19 cellular contexts compared by ENCODE assay signal in genomic region chr5:124876983-124877382, GRCh38.
DNase-seq lines count a peak whose midpoint lies in the region; ATAC-seq, FAIRE-seq and TF ChIP-seq lines count a peak whose summit lies in the region.
"Had no signal": no experiment of that assay in that cellular context is flagged by ENCODE, and none has a peak within 500 bp of the region (broad histone marks: within the 10 kb centered on the region; RNA-seq: fewer than 3 reads in every experiment).

No MANE protein-coding gene starts in this region.

- no peak overlapping the region for H4K91ac ChIP-seq in H1 (replicated peaks; ENCODE audit: insufficient read length, low read length)

- no peak overlapping the region for H2BK15ac ChIP-seq in H1 (ENCODE audit: low read length)

- H3K4me1 ChIP-seq in H1 (replicated peaks in 1 of 4; ENCODE audit: control insufficient read depth in 3 of 4, insufficient read depth in 4 of 4, low read length in 3 of 4) (peaks cover 0 to 5% (median 3%) of the 10 kb centered on the region in 4 experiments; a peak in 3 of 7 replicates), right cardiac atrium (ENCODE audit: control insufficient read depth, insufficient read depth, low read length) (no peaks in the 10 kb centered on the region), psoas muscle (peaks cover 35% of the 10 kb centered on the region)
- H3K4me1 ChIP-seq: BE2C had no signal

- H3K27ac Mint-ChIP-seq in endothelial cell (ENCODE audit: unreplicated experiment), result peak overlapping the region; percentile 6
- H3K27ac Mint-ChIP-seq in activated T-helper 17 cell treated with anti-CD3 and anti-CD28 coated beads, Interleukin-2, amount 50 U/mL, for 72 hours, result no peak overlapping the region
- H3K27ac Mint-ChIP-seq: CD4-positive, CD25-positive, alpha-beta regulatory T cell; CD8-positive, alpha-beta memory T cell had no signal

- H4K5ac ChIP-seq in H1 (ENCODE audit: insufficient read length, low read depth, low read length), result no peak overlapping the region

- TF ChIP-seq POLR2A in H1 (IDR thresholded peaks at IDR 0.05; ENCODE audit: control extremely low read depth in 1 of 2, low read depth in 2 of 2, low read length in 2 of 2), result no peak

- H3K36me3 Mint-ChIP-seq in endothelial cell (ENCODE audit: low read depth, unreplicated experiment), result no peaks in the 10 kb centered on the region
- H3K36me3 Mint-ChIP-seq in activated T-helper 17 cell treated with anti-CD3 and anti-CD28 coated beads, Interleukin-2, amount 50 U/mL, for 72 hours (ENCODE audit: low read depth), result no peaks in the 10 kb centered on the region
- H3K36me3 Mint-ChIP-seq: CD4-positive, CD25-positive, alpha-beta regulatory T cell; CD8-positive, alpha-beta memory T cell had no signal

- WGBS in H1 (ENCODE audit: extremely low coverage in 1 of 2, insufficient coverage in 1 of 2, insufficient read length in 1 of 2, insufficient replicate concordance in 2 of 2, low coverage in 1 of 2, low lambda C conversion rate in 2 of 2, missing lambda C conversion rate in 1 of 2), 2 experiments, result 85% methylated on average over 2 of the region's 2 CpGs; no CpG with 5 or more reads in 1 of the 2 experiments
- WGBS in right cardiac atrium, result 72% methylated on average over 2 of the region's 2 CpGs
- 46 to 55% (median 49%) methylated on average over 2 of the region's 2 CpGs for WGBS in psoas muscle, 3 donors

- H3K56ac ChIP-seq in H1 (replicated peaks; ENCODE audit: insufficient read length, low read depth, low read length), result no peak overlapping the region

- no peak overlapping the region for H3K9ac ChIP-seq in H1 (replicated peaks in 1 of 4; ENCODE audit: extremely low read depth in 1 of 4, low read depth in 3 of 4, low read length in 3 of 4)

- H4K20me1 ChIP-seq in H1 (replicated peaks in 1 of 2; ENCODE audit: control insufficient read depth in 1 of 2, insufficient read depth in 2 of 2, low read length in 2 of 2), result no peaks in the 10 kb centered on the region

- 0 out of 2 replicates have a peak overlapping the region, but pooled peaks have one; percentile 13 for H3K18ac ChIP-seq in H1 (ENCODE audit: extremely low read depth, low read length)

- H3K4ac ChIP-seq in H1 (replicated peaks; ENCODE audit: insufficient read length, low read depth, low read length), result no peak overlapping the region

- H3K4me1 Mint-ChIP-seq in endothelial cell (ENCODE audit: unreplicated experiment), result peaks cover 4% of the 10 kb centered on the region
- H3K4me1 Mint-ChIP-seq in activated T-helper 17 cell treated with anti-CD3 and anti-CD28 coated beads, Interleukin-2, amount 50 U/mL, for 72 hours, result no peaks in the 10 kb centered on the region
- H3K4me1 Mint-ChIP-seq: CD4-positive, CD25-positive, alpha-beta regulatory T cell; CD8-positive, alpha-beta memory T cell had no signal

- H3K36me3 ChIP-seq in H1 (ENCODE audit: control insufficient read depth in 2 of 4, insufficient read depth in 4 of 4, low read length in 3 of 4), result no peaks in the 10 kb centered on the region
- H3K36me3 ChIP-seq in psoas muscle (ENCODE audit: insufficient read depth in 1 of 2, low read depth in 1 of 2), result no peaks in the 10 kb centered on the region
- H3K36me3 ChIP-seq: BE2C, HAP-1 had no signal

- H2BK120ac ChIP-seq in H1 (replicated peaks; ENCODE audit: low read depth, low read length), result no peak overlapping the region

- no peak overlapping the region for H2BK12ac ChIP-seq in H1 (ENCODE audit: low read depth, low read length)

- CTCF ChIA-PET in H1 (lab: Charles Lee; ENCODE audit: partially characterized antibody), result no interaction called here

- H2BK5ac ChIP-seq in H1 (ENCODE audit: low read depth, low read length), result no peak overlapping the region; the same call in 1 of the 2 replicates

- no peaks in the 10 kb centered on the region for H3K79me2 ChIP-seq in H1 (ENCODE audit: control insufficient read depth in 1 of 2, insufficient read depth in 2 of 2, low read length in 2 of 2)

- TF ChIP-seq EP300 in H1 (IDR thresholded peaks at IDR 0.05; ENCODE audit: borderline replicate concordance in 1 of 2, low read depth in 2 of 2, low read length in 2 of 2), result no peak

- no peak for FAIRE-seq in H1 (lab: Jason Lieb, UNC)
- FAIRE-seq: A204.1, D721Med, G401.6, GM12891, GM19239 had no signal

- H3K79me1 ChIP-seq in H1 (ENCODE audit: low read depth, low read length), result no peaks in the 10 kb centered on the region

- H3K27ac ChIP-seq in H1 (ENCODE audit: low read depth, low read length) (no peak overlapping the region), right cardiac atrium (ENCODE audit: low read length) (peak overlapping the region; percentile 43), psoas muscle (no peak overlapping the region)
- H3K27ac ChIP-seq: HL-60 had no signal

- H3K27me3 ChIP-seq in H1 (replicated peaks in 1 of 4; ENCODE audit: control insufficient read depth in 3 of 4, extremely low read depth in 1 of 4, insufficient read depth in 3 of 4, low read length in 3 of 4) (no peaks in the 10 kb centered on the region), right cardiac atrium (ENCODE audit: control insufficient read depth, insufficient read depth) (no peaks in the 10 kb centered on the region), psoas muscle (ENCODE audit: insufficient read depth in 3 of 3, low read length in 2 of 3) (no peaks in the 10 kb centered on the region)
- H3K27me3 ChIP-seq: BE2C had no signal

- no peak overlapping the region; the same call in 1 of the 2 replicates for H2AK5ac ChIP-seq in H1 (ENCODE audit: low read depth, low read length)

- H3K23ac ChIP-seq in H1 (ENCODE audit: insufficient read length), result no peak overlapping the region

- no peak overlapping the region for H2AFZ ChIP-seq in H1 (ENCODE audit: low read length)

- H3K9me3 Mint-ChIP-seq in endothelial cell (ENCODE audit: unreplicated experiment), result no peaks in the 10 kb centered on the region
- no peaks in the 10 kb centered on the region for H3K9me3 Mint-ChIP-seq in activated T-helper 17 cell treated with anti-CD3 and anti-CD28 coated beads, Interleukin-2, amount 50 U/mL, for 72 hours

- intact Hi-C loops in right cardiac atrium (cut with DNase I), result no loop called here
- intact Hi-C loops in psoas muscle (cut with DNase I), result no loop called here

- H3K4me3 Mint-ChIP-seq in endothelial cell (ENCODE audit: unreplicated experiment), result no peak overlapping the region
- no peak overlapping the region for H3K4me3 Mint-ChIP-seq in activated T-helper 17 cell treated with anti-CD3 and anti-CD28 coated beads, Interleukin-2, amount 50 U/mL, for 72 hours
- H3K4me3 Mint-ChIP-seq: CD4-positive, CD25-positive, alpha-beta regulatory T cell; CD8-positive, alpha-beta memory T cell had no signal

- TF ChIP-seq RAD21 in H1 (IDR thresholded peaks at IDR 0.05 in 1 of 2, conservative IDR thresholded peaks at IDR 0.05 in 1 of 2; ENCODE audit: low read depth in 2 of 2, low read length in 2 of 2), result no peak

- no peaks in the 10 kb centered on the region for H3K9me3 ChIP-seq in H1 (ENCODE audit: insufficient read depth in 2 of 2, low read depth in 1 of 2, low read length in 1 of 2)
- no peaks in the 10 kb centered on the region for H3K9me3 ChIP-seq in right cardiac atrium (ENCODE audit: control insufficient read depth, low read length)
- no peaks in the 10 kb centered on the region for H3K9me3 ChIP-seq in psoas muscle
- H3K9me3 ChIP-seq: BE2C, Caco-2, HAP-1 had no signal

- no peak overlapping the region for H3K4me3 ChIP-seq in H1 (ENCODE audit: extremely low read depth in 1 of 4, insufficient read depth in 2 of 4, low read depth in 3 of 4, low read length in 4 of 4)
- no peak overlapping the region for H3K4me3 ChIP-seq in right cardiac atrium (ENCODE audit: low read length)
- H3K4me3 ChIP-seq in psoas muscle, result no peak overlapping the region
- H3K4me3 ChIP-seq: HAP-1 had no signal

- H3K23me2 ChIP-seq in H1 (ENCODE audit: low read depth, low read length), result no peaks in the 10 kb centered on the region

- POLR2A ChIA-PET in H1 (lab: Charles Lee; ENCODE audit: partially characterized antibody), result no interaction called here

- DNase-seq in H1 (ENCODE audit: low read depth in 1 of 2, low spot score in 2 of 2) (no peak), endothelial cell (ENCODE audit: low spot score) (no peak), right cardiac atrium (no peak), psoas muscle (no peak), COLO829 (ENCODE audit: low spot score) (no peak), SIG-M5 (lab: John Stamatoyannopoulos, UW) (no peak)
- DNase-seq: BE2C; C1 segment of cervical spinal cord; CD4-positive, CD25-positive, alpha-beta regulatory T cell; CD8-positive, alpha-beta memory T cell had no signal

- no peak overlapping the region for H4K8ac ChIP-seq in H1 (ENCODE audit: extremely low read depth, insufficient read depth, low read length)

- TF ChIP-seq CTCF in H1 (IDR thresholded peaks at IDR 0.05; ENCODE audit: control extremely low read depth in 1 of 3, insufficient read depth in 1 of 3, low read depth in 1 of 3, low read length in 3 of 3) (no peak), endothelial cell (IDR thresholded peaks at IDR 0.05; ENCODE audit: unreplicated experiment) (no peak), psoas muscle (IDR thresholded peaks at IDR 0.05) (no peak)

- H3K14ac ChIP-seq in H1 (ENCODE audit: insufficient read length), result no peak overlapping the region

- H3K4me2 ChIP-seq in H1 (ENCODE audit: insufficient read depth in 1 of 2, low read depth in 2 of 2, low read length in 2 of 2), result no peak overlapping the region

- ATAC-seq in right cardiac atrium (peak; percentile 59 to 67), psoas muscle (peak in 3 of 4 donors; percentile 35 to 64 (median 61))
- ATAC-seq in activated T-helper 17 cell treated with anti-CD3 and anti-CD28 coated beads, Interleukin-2, amount 50 U/mL, for 72 hours (replicated peaks), result no peak

- H3K27me3 Mint-ChIP-seq in endothelial cell (ENCODE audit: unreplicated experiment), result peaks cover 1% of the 10 kb centered on the region
- H3K27me3 Mint-ChIP-seq in activated T-helper 17 cell treated with anti-CD3 and anti-CD28 coated beads, Interleukin-2, amount 50 U/mL, for 72 hours, result no peaks in the 10 kb centered on the region
- H3K27me3 Mint-ChIP-seq: CD4-positive, CD25-positive, alpha-beta regulatory T cell; CD8-positive, alpha-beta memory T cell had no signal

- no peak overlapping the region; the same call in 1 of the 2 replicates for H2BK20ac ChIP-seq in H1 (ENCODE audit: low read length)

TF ChIP-seq in H1, 55 proteins besides CTCF, POLR2A, EP300 and RAD21 (continues in another document):
- TF ChIP-seq NRF1 (IDR thresholded peaks at IDR 0.05; ENCODE audit: low read depth, low read length) (no peak), RNF2 (IDR thresholded peaks at IDR 0.05; ENCODE audit: borderline replicate concordance, low read depth, low read length, missing control alignments, poor library complexity, severe bottlenecking) (no peak), ATF3 (IDR thresholded peaks at IDR 0.05; ENCODE audit: insufficient read depth, low read depth, low read length) (no peak), CBX5 (IDR thresholded peaks at IDR 0.05; ENCODE audit: low read depth, low read length) (no peak), EZH2 (IDR thresholded peaks at IDR 0.05; ENCODE audit: low read depth, low read length, severe bottlenecking) (no peak), SP1 (IDR thresholded peaks at IDR 0.05; ENCODE audit: low read depth, low read length) (no peak), SRF (IDR thresholded peaks at IDR 0.05; ENCODE audit: low read depth, low read length) (no peak)
